9 cellular contexts compared by ENCODE assay signal in genomic region chr12:52050116-52050770, GRCh38. TPM values are rescaled to one million over a fixed set of nuclear protein-coding genes. Genes with fewer than 3 reads are reported as not detected.
DNase-seq lines count a peak whose midpoint lies in the region; ATAC-seq and TF ChIP-seq lines count a peak whose summit lies in the region.
"Had no signal": no experiment of that assay in that cellular context is flagged by ENCODE, and none has a peak within 500 bp of the region (broad histone marks: within the 10 kb centered on the region; RNA-seq: fewer than 3 reads in every experiment).

No MANE protein-coding gene starts in this region.

- peak overlapping the region; percentile 64 for H3K9ac ChIP-seq in HUES64 (ENCODE audit: low read depth, low read length)

- H3K27ac ChIP-seq in HUES64 (ENCODE audit: low read depth, low read length) (peak overlapping the region; percentile 73; the same call in 1 of the 2 replicates), ascending aorta (peak overlapping the region; percentile 96 to 98), stomach (peak overlapping the region; percentile 78 to 100 (median 98))

- H3K9me3 Mint-ChIP-seq in Caco-2 (ENCODE audit: unreplicated experiment) (no peaks in the 10 kb centered on the region), immature natural killer cell (no peaks in the 10 kb centered on the region)

- H3K4me1 Mint-ChIP-seq in Caco-2 (ENCODE audit: low read depth, unreplicated experiment) (peaks cover 22% of the 10 kb centered on the region), immature natural killer cell (peaks cover 30 to 33% of the 10 kb centered on the region in 2 donors)

- ATAC-seq in GM19452 (IDR thresholded peaks at IDR 0.05; ENCODE audit: unreplicated experiment) (no peak), GM21390 (IDR thresholded peaks at IDR 0.05; ENCODE audit: unreplicated experiment) (no peak)

- H3K36me3 ChIP-seq in Caco-2 (ENCODE audit: control insufficient read depth, insufficient read depth, low read length) (0 out of 2 replicates have a peak, but pooled peaks cover 2% of the 10 kb centered on the region), HUES64 (ENCODE audit: insufficient read depth, low read length) (no peaks in the 10 kb centered on the region), ascending aorta (peaks cover 13 to 46% of the 10 kb centered on the region in 2 donors), stomach (peaks cover 9 to 16% (median 16%) of the 10 kb centered on the region in 4 donors)

- H3K4me3 Mint-ChIP-seq in Caco-2 (ENCODE audit: unreplicated experiment) (peak overlapping the region; percentile 84), immature natural killer cell (peak overlapping the region; percentile 84 to 95 (median 88))

- CTCF ChIA-PET in Caco-2 (lab: Charles Lee): interaction anchor here (1.0 to 3.9 kb wide), 7 partner anchors 13 to 58 kb away, joined by 3 to 56 read pairs (median 5); no protein-coding TSS in a partner anchor

- TF ChIP-seq CTCF in Caco-2 (IDR thresholded peaks at IDR 0.05; ENCODE audit: insufficient read depth in 1 of 2, low read depth in 1 of 2, low read length in 1 of 2, severe bottlenecking in 1 of 2, unreplicated experiment in 1 of 2): no peak
- no peak for TF ChIP-seq CTCF in ascending aorta (IDR thresholded peaks at IDR 0.05)
- TF ChIP-seq CTCF in stomach (IDR thresholded peaks at IDR 0.05): no peak

- H3K9me3 ChIP-seq in Caco-2: no peaks in the 10 kb centered on the region
- H3K9me3 ChIP-seq in HUES64 (ENCODE audit: insufficient read depth, low read depth, low read length): no peaks in the 10 kb centered on the region
- no peaks in the 10 kb centered on the region for H3K9me3 ChIP-seq in ascending aorta
- no peaks in the 10 kb centered on the region for H3K9me3 ChIP-seq in stomach

- WGBS in HUES64: 18% methylated on average over 16 of the region's 16 CpGs
- 12 to 28% (median 17%) methylated on average over 14 to 16 of the region's 16 CpGs for WGBS in stomach, 5 donors

- H3K27me3 Mint-ChIP-seq in Caco-2 (ENCODE audit: insufficient read depth, unreplicated experiment): no peaks in the 10 kb centered on the region
- H3K27me3 Mint-ChIP-seq in immature natural killer cell (ENCODE audit: low read depth in 3 of 3): peaks cover 6 to 24% (median 12%) of the 10 kb centered on the region in 3 donors

- H3K36me3 Mint-ChIP-seq in Caco-2 (ENCODE audit: insufficient read depth, unreplicated experiment) (peaks cover 48% of the 10 kb centered on the region), immature natural killer cell (no peaks in the 10 kb centered on the region)

- POLR2A ChIA-PET in Caco-2 (lab: Charles Lee): interaction anchor here (0.5 to 2.5 kb wide), 12 partner anchors 10 to 98 kb away, joined by 3 to 88 read pairs (median 6); partner anchors contain the start of gene ATG101

- H3K4me3 ChIP-seq in Caco-2 (ENCODE audit: low read depth, low read length): peak overlapping the region; percentile 60
- peak overlapping the region; percentile 65 for H3K4me3 ChIP-seq in HUES64 (ENCODE audit: low read length)
- peak overlapping the region; percentile 54 to 79 for H3K4me3 ChIP-seq in ascending aorta
- peak overlapping the region; percentile 59 to 80 (median 67) for H3K4me3 ChIP-seq in stomach

- TF ChIP-seq POLR2A in stomach (IDR thresholded peaks at IDR 0.05): no peak

- intact Hi-C loops in Caco-2 (cut with micrococcal nuclease; ENCODE audit: unreplicated experiment) (loop anchor here (1.0 to 5.0 kb wide), 2 partner anchors 13 to 877 kb away; no protein-coding TSS in a partner anchor), ascending aorta (cut with DNase I) (loop anchor here (1.0 kb wide), 1 partner anchor 17 kb away; no protein-coding TSS in a partner anchor), stomach (cut with DNase I; ENCODE audit: low total_unique reads) (no loop called here)

- H3K27ac Mint-ChIP-seq in Caco-2 (ENCODE audit: unreplicated experiment) (peak overlapping the region; percentile 68), immature natural killer cell (peak overlapping the region; percentile 60 to 99 (median 94))

- peak; percentile 52 for TF ChIP-seq EP300 in stomach (IDR thresholded peaks at IDR 0.05)

- DNase-seq in Caco-2 (peak; percentile 60 to 67), ascending aorta (ENCODE audit: low spot score in 2 of 2) (no peak), immature natural killer cell (no peak), stomach (peak; percentile 67), foreskin melanocyte (no peak)

- H3K4me1 ChIP-seq in Caco-2: peaks cover 29% of the 10 kb centered on the region
- peaks cover 12% of the 10 kb centered on the region; the same call in 1 of the 2 replicates for H3K4me1 ChIP-seq in HUES64 (ENCODE audit: insufficient read depth, low read length)
- peaks cover 6 to 28% of the 10 kb centered on the region in 2 donors for H3K4me1 ChIP-seq in ascending aorta
- H3K4me1 ChIP-seq in stomach: peaks cover 42 to 78% (median 53%) of the 10 kb centered on the region in 4 donors

- H3K27me3 ChIP-seq in Caco-2 (replicated peaks; ENCODE audit: control insufficient read depth, insufficient read depth, low read length) (no peaks in the 10 kb centered on the region), HUES64 (ENCODE audit: insufficient read depth, low read length) (peaks cover 45% of the 10 kb centered on the region), ascending aorta (no peaks in the 10 kb centered on the region), stomach (no peaks in the 10 kb centered on the region)

- TSS peak; percentile 89 for BruUV-seq in Caco-2 (replicated peaks; lab: Mats Ljungman, UMichigan)

RNA-seq across cellular contexts. Expression of gene NR4A1, which starts 1.0 kb away (rescaled TPM):
- total RNA-seq in Caco-2 (2022) (37.9 and 41.8 TPM in 2 replicates), ascending aorta (722 TPM), stomach (100 to 1,000 TPM in 3 of 5 donors, 10 to 100 TPM in 2; 29.4 to 384 (median 230) TPM)
- 10.8 TPM for polyA plus RNA-seq in HUES64 (2013, experiment 1 of 2)
- polyA plus RNA-seq in HUES64 (2013, experiment 2 of 2): 15.4 TPM
- polyA plus RNA-seq in immature natural killer cell (1 to 10 TPM in 2 of 3 donors, under 1 TPM in 1; 0.83 to 2.1 (median 1.3) TPM), stomach (10 to 100 TPM; 41.3 to 65.5 (median 55.0) TPM)

RNA-seq across cellular contexts. Expression of gene ATG101, which starts 19.5 kb away (rescaled TPM):
- total RNA-seq in Caco-2 (2022): 67.2 and 78.0 TPM in 2 replicates
- polyA plus RNA-seq in HUES64 (2013, experiment 1 of 2): 25.8 TPM
- polyA plus RNA-seq in HUES64 (2013, experiment 2 of 2): 27.5 TPM
- total RNA-seq in ascending aorta: 39.8 TPM
- 10 to 100 TPM; 25.8 to 50.8 (median 32.2) TPM for polyA plus RNA-seq in immature natural killer cell
- 100 to 1,000 TPM in 1 of 5 donors, 10 to 100 TPM in 3, 1 to 10 TPM in 1; 7.6 to 105 (median 36.5) TPM for total RNA-seq in stomach
- polyA plus RNA-seq in stomach: 10 to 100 TPM; 36.8 to 80.3 (median 67.1) TPM

RNA-seq across cellular contexts. Expression of gene SMIM41, which starts 29.3 kb away (rescaled TPM):
- total RNA-seq in Caco-2 (2022) (not detected in 2 replicates), ascending aorta (7.9 TPM), stomach (10 to 100 TPM in 1 of 5 donors, 1 to 10 TPM in 3, not detected in 1; 1.1 to 21.6 (median 6.8) TPM)
- polyA plus RNA-seq in HUES64 (2013, experiment 1 of 2): not detected
- polyA plus RNA-seq in HUES64 (2013, experiment 2 of 2): not detected
- polyA plus RNA-seq in immature natural killer cell (not detected), stomach (10 to 100 TPM in 1 of 3 donors, 1 to 10 TPM in 2; 1.5 to 11.8 (median 6.5) TPM)

RNA-seq across cellular contexts. Expression of gene TAMALIN, which starts 43.5 kb away (rescaled TPM):
- 3.7 and 4.1 TPM in 2 replicates for total RNA-seq in Caco-2 (2022)
- 3.0 TPM for polyA plus RNA-seq in HUES64 (2013, experiment 1 of 2)
- 3.4 TPM for polyA plus RNA-seq in HUES64 (2013, experiment 2 of 2)
- 32.6 TPM for total RNA-seq in ascending aorta
- polyA plus RNA-seq in immature natural killer cell: 1 to 10 TPM; 1.1 to 3.1 (median 1.2) TPM
- total RNA-seq in stomach: 10 to 100 TPM in 2 of 5 donors, 1 to 10 TPM in 2, not detected in 1; 2.7 to 61.3 (median 16.6) TPM
- 10 to 100 TPM in 2 of 3 donors, 1 to 10 TPM in 1; 6.4 to 17.0 (median 16.3) TPM for polyA plus RNA-seq in stomach
- total RNA-seq: NCI-H460 had no signal

Comparison
In these comparisons a context has a peak if more than half of its experiments do, and no peak if none do; other contexts are left out.
1. DNase-seq: peak in Caco-2 (2 of 2) and stomach (single experiment); none in ascending aorta (0 of 2), immature natural killer cell (0 of 3) and foreskin melanocyte (single experiment).
2. Peak in every context shown above with its lines, with median percentiles within 50 percentile points of each other: H3K4me3 ChIP-seq and H3K27ac ChIP-seq.